ENCODE assay signal across 1 cellular context in the genomic region with DNA sequence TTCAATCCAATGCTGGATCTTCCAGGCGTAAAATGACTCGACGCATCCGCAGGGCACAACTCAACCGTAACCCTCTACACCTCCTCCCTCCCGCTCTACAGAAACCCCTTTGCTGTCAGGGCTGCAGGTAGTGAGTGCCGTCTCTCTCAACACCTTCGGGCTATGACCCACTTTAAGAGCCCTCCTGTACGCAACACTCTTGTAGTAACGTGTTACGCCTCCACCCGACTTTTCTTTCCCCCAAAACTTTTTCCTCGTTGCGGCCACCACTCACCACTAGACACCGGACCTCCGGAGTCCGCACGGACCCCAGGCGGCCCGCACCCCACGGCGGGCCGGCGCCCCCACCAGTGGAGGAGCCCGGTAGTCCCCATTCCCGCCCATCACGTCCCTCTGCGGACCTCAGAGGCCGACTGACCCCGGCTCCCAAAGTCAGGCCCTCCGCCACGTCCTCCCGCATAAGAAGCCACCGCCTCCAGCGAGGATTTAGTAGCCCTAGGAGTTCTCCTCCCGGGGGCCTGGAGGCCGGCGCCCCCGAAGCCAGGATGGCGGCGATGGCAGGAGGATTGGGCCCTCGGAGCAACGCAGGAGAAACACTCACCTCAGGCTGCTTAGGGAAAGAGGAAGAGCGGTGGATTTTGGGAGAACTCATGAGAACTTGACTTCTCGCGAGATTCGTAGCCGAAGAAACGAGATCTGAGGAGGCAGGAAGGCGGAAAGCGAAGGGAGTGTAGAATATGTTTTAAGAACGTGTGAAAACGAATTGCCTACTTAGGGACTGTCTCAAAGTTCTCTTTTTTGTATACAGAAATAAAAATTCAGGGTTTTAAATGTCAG.
TF ChIP-seq lines count a peak whose summit lies in the region.

A gene (minus strand): TSS at position 609 of the 837 bp plus-strand sequence.

TF ChIP-seq in K562, 482 proteins besides CTCF, POLR2A, EP300 and RAD21 (continued from another document and continues in another):
- TF ChIP-seq, protein P1, sequence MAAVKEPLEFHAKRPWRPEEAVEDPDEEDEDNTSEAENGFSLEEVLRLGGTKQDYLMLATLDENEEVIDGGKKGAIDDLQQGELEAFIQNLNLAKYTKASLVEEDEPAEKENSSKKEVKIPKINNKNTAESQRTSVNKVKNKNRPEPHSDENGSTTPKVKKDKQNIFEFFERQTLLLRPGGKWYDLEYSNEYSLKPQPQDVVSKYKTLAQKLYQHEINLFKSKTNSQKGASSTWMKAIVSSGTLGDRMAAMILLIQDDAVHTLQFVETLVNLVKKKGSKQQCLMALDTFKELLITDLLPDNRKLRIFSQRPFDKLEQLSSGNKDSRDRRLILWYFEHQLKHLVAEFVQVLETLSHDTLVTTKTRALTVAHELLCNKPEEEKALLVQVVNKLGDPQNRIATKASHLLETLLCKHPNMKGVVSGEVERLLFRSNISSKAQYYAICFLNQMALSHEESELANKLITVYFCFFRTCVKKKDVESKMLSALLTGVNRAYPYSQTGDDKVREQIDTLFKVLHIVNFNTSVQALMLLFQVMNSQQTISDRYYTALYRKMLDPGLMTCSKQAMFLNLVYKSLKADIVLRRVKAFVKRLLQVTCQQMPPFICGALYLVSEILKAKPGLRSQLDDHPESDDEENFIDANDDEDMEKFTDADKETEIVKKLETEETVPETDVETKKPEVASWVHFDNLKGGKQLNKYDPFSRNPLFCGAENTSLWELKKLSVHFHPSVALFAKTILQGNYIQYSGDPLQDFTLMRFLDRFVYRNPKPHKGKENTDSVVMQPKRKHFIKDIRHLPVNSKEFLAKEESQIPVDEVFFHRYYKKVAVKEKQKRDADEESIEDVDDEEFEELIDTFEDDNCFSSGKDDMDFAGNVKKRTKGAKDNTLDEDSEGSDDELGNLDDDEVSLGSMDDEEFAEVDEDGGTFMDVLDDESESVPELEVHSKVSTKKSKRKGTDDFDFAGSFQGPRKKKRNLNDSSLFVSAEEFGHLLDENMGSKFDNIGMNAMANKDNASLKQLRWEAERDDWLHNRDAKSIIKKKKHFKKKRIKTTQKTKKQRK (IDR thresholded peaks at IDR 0.05; ENCODE audit: borderline replicate concordance, low read depth, low read length) = no peak
- TF ChIP-seq PURB (CRISPR knock-in tag; IDR thresholded peaks at IDR 0.05; ENCODE audit: low read depth) = no peak
- no peak for TF ChIP-seq COPS2 (conservative IDR thresholded peaks at IDR 0.05)
- no peak for TF ChIP-seq ZNF347 (CRISPR knock-in tag; IDR thresholded peaks at IDR 0.05; ENCODE audit: low read depth)
- TF ChIP-seq, protein P2, sequence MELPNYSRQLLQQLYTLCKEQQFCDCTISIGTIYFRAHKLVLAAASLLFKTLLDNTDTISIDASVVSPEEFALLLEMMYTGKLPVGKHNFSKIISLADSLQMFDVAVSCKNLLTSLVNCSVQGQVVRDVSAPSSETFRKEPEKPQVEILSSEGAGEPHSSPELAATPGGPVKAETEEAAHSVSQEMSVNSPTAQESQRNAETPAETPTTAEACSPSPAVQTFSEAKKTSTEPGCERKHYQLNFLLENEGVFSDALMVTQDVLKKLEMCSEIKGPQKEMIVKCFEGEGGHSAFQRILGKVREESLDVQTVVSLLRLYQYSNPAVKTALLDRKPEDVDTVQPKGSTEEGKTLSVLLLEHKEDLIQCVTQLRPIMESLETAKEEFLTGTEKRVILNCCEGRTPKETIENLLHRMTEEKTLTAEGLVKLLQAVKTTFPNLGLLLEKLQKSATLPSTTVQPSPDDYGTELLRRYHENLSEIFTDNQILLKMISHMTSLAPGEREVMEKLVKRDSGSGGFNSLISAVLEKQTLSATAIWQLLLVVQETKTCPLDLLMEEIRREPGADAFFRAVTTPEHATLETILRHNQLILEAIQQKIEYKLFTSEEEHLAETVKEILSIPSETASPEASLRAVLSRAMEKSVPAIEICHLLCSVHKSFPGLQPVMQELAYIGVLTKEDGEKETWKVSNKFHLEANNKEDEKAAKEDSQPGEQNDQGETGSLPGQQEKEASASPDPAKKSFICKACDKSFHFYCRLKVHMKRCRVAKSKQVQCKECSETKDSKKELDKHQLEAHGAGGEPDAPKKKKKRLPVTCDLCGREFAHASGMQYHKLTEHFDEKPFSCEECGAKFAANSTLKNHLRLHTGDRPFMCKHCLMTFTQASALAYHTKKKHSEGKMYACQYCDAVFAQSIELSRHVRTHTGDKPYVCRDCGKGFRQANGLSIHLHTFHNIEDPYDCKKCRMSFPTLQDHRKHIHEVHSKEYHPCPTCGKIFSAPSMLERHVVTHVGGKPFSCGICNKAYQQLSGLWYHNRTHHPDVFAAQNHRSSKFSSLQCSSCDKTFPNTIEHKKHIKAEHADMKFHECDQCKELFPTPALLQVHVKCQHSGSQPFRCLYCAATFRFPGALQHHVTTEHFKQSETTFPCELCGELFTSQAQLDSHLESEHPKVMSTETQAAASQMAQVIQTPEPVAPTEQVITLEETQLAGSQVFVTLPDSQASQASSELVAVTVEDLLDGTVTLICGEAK (IDR thresholded peaks at IDR 0.05) = no peak
- TF ChIP-seq, protein P2 (CRISPR knock-in tag; IDR thresholded peaks at IDR 0.05) = no peak
- TF ChIP-seq OTX1 (CRISPR knock-in tag; IDR thresholded peaks at IDR 0.05) = no peak
- no peak for TF ChIP-seq HNRNPLL (IDR thresholded peaks at IDR 0.05; ENCODE audit: low read depth, low read length, poor library complexity, severe bottlenecking)
- no peak for TF ChIP-seq ZNF24 (IDR thresholded peaks at IDR 0.05)
- TF ChIP-seq CXXC5 (CRISPR knock-in tag; IDR thresholded peaks at IDR 0.05) = peak; percentile 60
- no peak for TF ChIP-seq ZNF584 (CRISPR knock-in tag; IDR thresholded peaks at IDR 0.05; ENCODE audit: low read depth)
- TF ChIP-seq ELF1 (tag; IDR thresholded peaks at IDR 0.05) = peak; percentile 93
- TF ChIP-seq, protein P3, sequence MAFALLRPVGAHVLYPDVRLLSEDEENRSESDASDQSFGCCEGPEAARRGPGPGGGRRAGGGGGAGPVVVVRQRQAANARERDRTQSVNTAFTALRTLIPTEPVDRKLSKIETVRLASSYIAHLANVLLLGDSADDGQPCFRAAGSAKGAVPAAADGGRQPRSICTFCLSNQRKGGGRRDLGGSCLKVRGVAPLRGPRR (CRISPR knock-in tag; IDR thresholded peaks at IDR 0.05) = 0 out of 2 replicates have a peak, but pooled peaks have one; percentile 32
- TF ChIP-seq ZEB2 (IDR thresholded peaks at IDR 0.05) = no peak
- TF ChIP-seq ESRRA (IDR thresholded peaks at IDR 0.05; ENCODE audit: borderline replicate concordance, low read depth) = peak; percentile 19; the same call in 1 of the 2 replicates
- TF ChIP-seq ZNF232 (CRISPR knock-in tag; IDR thresholded peaks at IDR 0.05) = no peak
- no peak for TF ChIP-seq NFIX (CRISPR knock-in tag; IDR thresholded peaks at IDR 0.05; ENCODE audit: low read depth)
- TF ChIP-seq HMG20B (CRISPR knock-in tag; IDR thresholded peaks at IDR 0.05) = no peak
- no peak for TF ChIP-seq SETDB1 (IDR thresholded peaks at IDR 0.05; ENCODE audit: low read length)
- peak; percentile 61; the same call in 1 of the 2 replicates for TF ChIP-seq ZNF143 (CRISPR knock-in tag; IDR thresholded peaks at IDR 0.05)
- TF ChIP-seq, protein P4, sequence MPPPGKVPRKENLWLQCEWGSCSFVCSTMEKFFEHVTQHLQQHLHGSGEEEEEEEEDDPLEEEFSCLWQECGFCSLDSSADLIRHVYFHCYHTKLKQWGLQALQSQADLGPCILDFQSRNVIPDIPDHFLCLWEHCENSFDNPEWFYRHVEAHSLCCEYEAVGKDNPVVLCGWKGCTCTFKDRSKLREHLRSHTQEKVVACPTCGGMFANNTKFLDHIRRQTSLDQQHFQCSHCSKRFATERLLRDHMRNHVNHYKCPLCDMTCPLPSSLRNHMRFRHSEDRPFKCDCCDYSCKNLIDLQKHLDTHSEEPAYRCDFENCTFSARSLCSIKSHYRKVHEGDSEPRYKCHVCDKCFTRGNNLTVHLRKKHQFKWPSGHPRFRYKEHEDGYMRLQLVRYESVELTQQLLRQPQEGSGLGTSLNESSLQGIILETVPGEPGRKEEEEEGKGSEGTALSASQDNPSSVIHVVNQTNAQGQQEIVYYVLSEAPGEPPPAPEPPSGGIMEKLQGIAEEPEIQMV (tag; conservative IDR thresholded peaks at IDR 0.05; ENCODE audit: low read depth) = no peak
- no peak for TF ChIP-seq CHD4 (IDR thresholded peaks at IDR 0.05; ENCODE audit: insufficient read depth, insufficient replicate concordance, low read depth, low read length, poor library complexity, severe bottlenecking)
- TF ChIP-seq HOXB6 (CRISPR knock-in tag; IDR thresholded peaks at IDR 0.05; ENCODE audit: borderline replicate concordance) = no peak
- TF ChIP-seq FOXK2 (conservative IDR thresholded peaks at IDR 0.05 in 1 of 2, IDR thresholded peaks at IDR 0.05 in 1 of 2; ENCODE audit: low read depth in 2 of 2) = no peak
- TF ChIP-seq TARDBP (IDR thresholded peaks at IDR 0.05) = no peak
- no peak for TF ChIP-seq ZNF253 (CRISPR knock-in tag; conservative IDR thresholded peaks at IDR 0.05)
- TF ChIP-seq, protein P5, sequence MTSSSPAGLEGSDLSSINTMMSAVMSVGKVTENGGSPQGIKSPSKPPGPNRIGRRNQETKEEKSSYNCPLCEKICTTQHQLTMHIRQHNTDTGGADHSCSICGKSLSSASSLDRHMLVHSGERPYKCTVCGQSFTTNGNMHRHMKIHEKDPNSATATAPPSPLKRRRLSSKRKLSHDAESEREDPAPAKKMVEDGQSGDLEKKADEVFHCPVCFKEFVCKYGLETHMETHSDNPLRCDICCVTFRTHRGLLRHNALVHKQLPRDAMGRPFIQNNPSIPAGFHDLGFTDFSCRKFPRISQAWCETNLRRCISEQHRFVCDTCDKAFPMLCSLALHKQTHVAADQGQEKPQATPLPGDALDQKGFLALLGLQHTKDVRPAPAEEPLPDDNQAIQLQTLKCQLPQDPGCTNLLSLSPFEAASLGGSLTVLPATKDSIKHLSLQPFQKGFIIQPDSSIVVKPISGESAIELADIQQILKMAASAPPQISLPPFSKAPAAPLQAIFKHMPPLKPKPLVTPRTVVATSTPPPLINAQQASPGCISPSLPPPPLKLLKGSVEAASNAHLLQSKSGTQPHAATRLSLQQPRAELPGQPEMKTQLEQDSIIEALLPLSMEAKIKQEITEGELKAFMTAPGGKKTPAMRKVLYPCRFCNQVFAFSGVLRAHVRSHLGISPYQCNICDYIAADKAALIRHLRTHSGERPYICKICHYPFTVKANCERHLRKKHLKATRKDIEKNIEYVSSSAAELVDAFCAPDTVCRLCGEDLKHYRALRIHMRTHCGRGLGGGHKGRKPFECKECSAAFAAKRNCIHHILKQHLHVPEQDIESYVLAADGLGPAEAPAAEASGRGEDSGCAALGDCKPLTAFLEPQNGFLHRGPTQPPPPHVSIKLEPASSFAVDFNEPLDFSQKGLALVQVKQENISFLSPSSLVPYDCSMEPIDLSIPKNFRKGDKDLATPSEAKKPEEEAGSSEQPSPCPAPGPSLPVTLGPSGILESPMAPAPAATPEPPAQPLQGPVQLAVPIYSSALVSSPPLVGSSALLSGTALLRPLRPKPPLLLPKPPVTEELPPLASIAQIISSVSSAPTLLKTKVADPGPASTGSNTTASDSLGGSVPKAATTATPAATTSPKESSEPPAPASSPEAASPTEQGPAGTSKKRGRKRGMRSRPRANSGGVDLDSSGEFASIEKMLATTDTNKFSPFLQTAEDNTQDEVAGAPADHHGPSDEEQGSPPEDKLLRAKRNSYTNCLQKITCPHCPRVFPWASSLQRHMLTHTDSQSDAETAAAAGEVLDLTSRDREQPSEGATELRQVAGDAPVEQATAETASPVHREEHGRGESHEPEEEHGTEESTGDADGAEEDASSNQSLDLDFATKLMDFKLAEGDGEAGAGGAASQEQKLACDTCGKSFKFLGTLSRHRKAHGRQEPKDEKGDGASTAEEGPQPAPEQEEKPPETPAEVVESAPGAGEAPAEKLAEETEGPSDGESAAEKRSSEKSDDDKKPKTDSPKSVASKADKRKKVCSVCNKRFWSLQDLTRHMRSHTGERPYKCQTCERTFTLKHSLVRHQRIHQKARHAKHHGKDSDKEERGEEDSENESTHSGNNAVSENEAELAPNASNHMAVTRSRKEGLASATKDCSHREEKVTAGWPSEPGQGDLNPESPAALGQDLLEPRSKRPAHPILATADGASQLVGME (CRISPR knock-in tag; IDR thresholded peaks at IDR 0.05) = no peak
- no peak for TF ChIP-seq CCNT2 (IDR thresholded peaks at IDR 0.05; ENCODE audit: borderline replicate concordance, extremely low read depth, insufficient read length, low read depth, low read length)
- no peak for TF ChIP-seq C11orf30 (IDR thresholded peaks at IDR 0.05; ENCODE audit: low read depth)
- TF ChIP-seq SMAD1 (IDR thresholded peaks at IDR 0.05; ENCODE audit: low read depth, low read length, partially characterized antibody) = peak; percentile 81
- TF ChIP-seq PTTG1 (tag; IDR thresholded peaks at IDR 0.05; ENCODE audit: low read depth) = no peak
- TF ChIP-seq TAF9B (IDR thresholded peaks at IDR 0.05; ENCODE audit: partially characterized antibody) = peak; percentile 98
- no peak for TF ChIP-seq ZNF583 (CRISPR knock-in tag; IDR thresholded peaks at IDR 0.05)
- TF ChIP-seq EHMT2 (IDR thresholded peaks at IDR 0.05) = no peak
